In genomic region chr4:57640391-57641100, GRCh38 we compare ENCODE assay signal across 25 cellular contexts.
"Had no signal": no experiment of that assay in that cellular context is flagged by ENCODE, and none has a peak within 500 bp of the region (broad histone marks: within the 10 kb centered on the region; RNA-seq: fewer than 3 reads in every experiment).

No MANE protein-coding gene starts in this region.

- ATAC-seq: activated T-cell treated with anti-CD3 and anti-CD28 coated beads, Interleukin-2, amount 50 U/mL, for 72 hours; body of pancreas; esophagus mucosa had no signal

- H3K27me3 ChIP-seq: body of pancreas, dorsolateral prefrontal cortex had no signal

- H3K9me3 ChIP-seq: body of pancreas had no signal

- H3K27ac ChIP-seq: body of pancreas, coronary artery, dorsolateral prefrontal cortex had no signal

- H3K36me3 Mint-ChIP-seq: activated naive CD4-positive, alpha-beta T cell treated with anti-CD3 and anti-CD28 coated beads, Interleukin-2, amount 10 ng/mL, durations not matched to agents 7 days and 5 days; activated naive CD8-positive, alpha-beta T cell had no signal

- H3K27ac Mint-ChIP-seq: activated CD4-positive, alpha-beta memory T cell treated with anti-CD3 and anti-CD28 coated beads, Interleukin-2, amount 10 ng/mL, durations not matched to agents 7 days and 5 days; activated CD4-positive, alpha-beta T cell treated with anti-CD3 and anti-CD28 coated beads, Interleukin-2, amount 10 ng/mL, durations not matched to agents 7 days and 5 days; activated naive CD4-positive, alpha-beta T cell treated with anti-CD3 and anti-CD28 coated beads, Interleukin-2, amount 10 ng/mL, durations not matched to agents 7 days and 5 days; activated naive CD8-positive, alpha-beta T cell; activated T-cell treated with anti-CD3 and anti-CD28 coated beads, Interleukin-2, amount 50 U/mL, for 24 hours; activated T-cell treated with anti-CD3 and anti-CD28 coated beads, Interleukin-2, amount 50 U/mL, for 72 hours; dendritic cell treated with granulocyte-macrophage colony-stimulating factor and Interleukin-4, amounts not matched to agents 40 ng/mL and 50 ng/mL, for 4 days had no signal

- H3K27me3 Mint-ChIP-seq: activated CD4-positive, alpha-beta memory T cell treated with anti-CD3 and anti-CD28 coated beads, Interleukin-2, amount 10 ng/mL, durations not matched to agents 7 days and 5 days; activated CD4-positive, alpha-beta T cell treated with anti-CD3 and anti-CD28 coated beads, Interleukin-2, amount 10 ng/mL, durations not matched to agents 7 days and 5 days; activated naive CD4-positive, alpha-beta T cell treated with anti-CD3 and anti-CD28 coated beads, Interleukin-2, amount 10 ng/mL, durations not matched to agents 7 days and 5 days; activated naive CD8-positive, alpha-beta T cell; activated T-cell treated with anti-CD3 and anti-CD28 coated beads, Interleukin-2, amount 50 U/mL, for 24 hours; dendritic cell treated with granulocyte-macrophage colony-stimulating factor and Interleukin-4, amounts not matched to agents 40 ng/mL and 50 ng/mL, for 4 days had no signal

- H3K4me3 Mint-ChIP-seq: activated CD4-positive, alpha-beta memory T cell treated with anti-CD3 and anti-CD28 coated beads, Interleukin-2, amount 10 ng/mL, durations not matched to agents 7 days and 5 days; activated CD4-positive, alpha-beta T cell treated with anti-CD3 and anti-CD28 coated beads, Interleukin-2, amount 10 ng/mL, durations not matched to agents 7 days and 5 days; activated naive CD4-positive, alpha-beta T cell treated with anti-CD3 and anti-CD28 coated beads, Interleukin-2, amount 10 ng/mL, durations not matched to agents 7 days and 5 days; activated naive CD8-positive, alpha-beta T cell; activated T-cell treated with anti-CD3 and anti-CD28 coated beads, Interleukin-2, amount 50 U/mL, for 24 hours; activated T-cell treated with anti-CD3 and anti-CD28 coated beads, Interleukin-2, amount 50 U/mL, for 72 hours; dendritic cell treated with granulocyte-macrophage colony-stimulating factor and Interleukin-4, amounts not matched to agents 40 ng/mL and 50 ng/mL, for 4 days; endodermal cell had no signal

- DNase-seq: activated CD4-positive, alpha-beta memory T cell treated with anti-CD3 and anti-CD28 coated beads, Interleukin-2, amount 10 ng/mL, durations not matched to agents 7 days and 5 days; activated CD4-positive, alpha-beta T cell treated with anti-CD3 and anti-CD28 coated beads for 1 hour; activated CD4-positive, alpha-beta T cell treated with anti-CD3 and anti-CD28 coated beads for 4 hours; activated CD4-positive, alpha-beta T cell treated with anti-CD3 and anti-CD28 coated beads, Interleukin-2, amount 10 ng/mL, durations not matched to agents 7 days and 5 days; activated CD4-positive, alpha-beta T cell treated with anti-CD3 and anti-CD28 coated beads, Interleukin-2, amount 50 U/mL, for 4 hours; activated CD8-positive, alpha-beta memory T cell treated with anti-CD3 and anti-CD28 coated beads, Interleukin-2, amount 50 U/mL, for 48 hours; activated gamma-delta T cell; activated naive CD4-positive, alpha-beta T cell; activated naive CD4-positive, alpha-beta T cell treated with anti-CD3 and anti-CD28 coated beads, Interleukin-2, amount 10 ng/mL, durations not matched to agents 7 days and 5 days; activated T-cell treated with anti-CD3 and anti-CD28 coated beads for 4 hours; activated T-cell treated with anti-CD3 and anti-CD28 coated beads, Interleukin-2, amount 50 U/mL, for 24 hours; activated T-cell treated with anti-CD3 and anti-CD28 coated beads, Interleukin-2, amount 50 U/mL, for 72 hours; amniotic stem cell; body of pancreas; caudate nucleus; dorsolateral prefrontal cortex; effector memory CD4-positive, alpha-beta T cell; foreskin fibroblast; head of caudate nucleus; T-helper 2 cell had no signal

- H3K9me3 Mint-ChIP-seq: activated CD4-positive, alpha-beta memory T cell treated with anti-CD3 and anti-CD28 coated beads, Interleukin-2, amount 10 ng/mL, durations not matched to agents 7 days and 5 days; activated CD4-positive, alpha-beta T cell treated with anti-CD3 and anti-CD28 coated beads, Interleukin-2, amount 10 ng/mL, durations not matched to agents 7 days and 5 days; activated naive CD4-positive, alpha-beta T cell treated with anti-CD3 and anti-CD28 coated beads, Interleukin-2, amount 10 ng/mL, durations not matched to agents 7 days and 5 days; activated T-cell treated with anti-CD3 and anti-CD28 coated beads, Interleukin-2, amount 50 U/mL, for 24 hours; activated T-cell treated with anti-CD3 and anti-CD28 coated beads, Interleukin-2, amount 50 U/mL, for 72 hours; dendritic cell treated with granulocyte-macrophage colony-stimulating factor and Interleukin-4, amounts not matched to agents 40 ng/mL and 50 ng/mL, for 4 days; endodermal cell had no signal

- H3K4me3 ChIP-seq: body of pancreas, coronary artery, dorsolateral prefrontal cortex had no signal

- H3K4me1 ChIP-seq: body of pancreas had no signal

- H3K4me1 Mint-ChIP-seq: activated CD4-positive, alpha-beta memory T cell treated with anti-CD3 and anti-CD28 coated beads, Interleukin-2, amount 10 ng/mL, durations not matched to agents 7 days and 5 days; activated CD4-positive, alpha-beta T cell treated with anti-CD3 and anti-CD28 coated beads, Interleukin-2, amount 10 ng/mL, durations not matched to agents 7 days and 5 days; activated naive CD4-positive, alpha-beta T cell treated with anti-CD3 and anti-CD28 coated beads, Interleukin-2, amount 10 ng/mL, durations not matched to agents 7 days and 5 days; endodermal cell had no signal
